ENCODE assay signal across 21 cellular contexts in genomic region chr9:20340161-20340861, GRCh38.
DNase-seq lines count a peak whose midpoint lies in the region; ATAC-seq and TF ChIP-seq lines count a peak whose summit lies in the region.
"Had no signal": no experiment of that assay in that cellular context is flagged by ENCODE, and none has a peak within 500 bp of the region (broad histone marks: within the 10 kb centered on the region; RNA-seq: fewer than 3 reads in every experiment).

No MANE protein-coding gene starts in this region.

- H3K36me3 Mint-ChIP-seq in brain, result peaks cover 5% of the 10 kb centered on the region
- H3K36me3 Mint-ChIP-seq: activated CD4-positive, alpha-beta memory T cell treated with anti-CD3 and anti-CD28 coated beads for 36 hours; stimulated activated memory B cell treated with anti-CD40 and anti-IgM and Interleukin-4, amounts not matched to agents 10 μg/mL and 1 μg/mL and 100 μg/mL, for 72 hours had no signal

- H3K18ac ChIP-seq in IMR-90 (ENCODE audit: low read depth, low read length) (no peak overlapping the region), mesendoderm (ENCODE audit: low read length) (peak overlapping the region; percentile 23)

- H3K56ac ChIP-seq in IMR-90 (ENCODE audit: extremely low read depth, insufficient read depth, low read length), result no peak overlapping the region
- no peak overlapping the region for H3K56ac ChIP-seq in mesendoderm (ENCODE audit: low read length)

- no peak overlapping the region for H2BK15ac ChIP-seq in IMR-90 (ENCODE audit: low read depth, low read length)
- peak overlapping the region; percentile 36 for H2BK15ac ChIP-seq in mesendoderm (replicated peaks; ENCODE audit: low read depth)

- no peak overlapping the region for H2BK120ac ChIP-seq in IMR-90 (ENCODE audit: low read depth, low read length)
- H2BK120ac ChIP-seq in mesendoderm (ENCODE audit: low read depth, low read length), result peak overlapping the region; percentile 45

- H3K9me3 ChIP-seq in IMR-90 (ENCODE audit: control insufficient read depth, insufficient read depth, low read length), result no peaks in the 10 kb centered on the region
- H3K9me3 ChIP-seq in suprapubic skin, result no peaks in the 10 kb centered on the region
- H3K9me3 ChIP-seq: body of pancreas, pancreas, right lobe of liver, tibial artery had no signal

- in situ Hi-C loops in IMR-90 (cut with MboI; ENCODE audit: low sequenced_read_pairs), result no loop called here

- no peak overlapping the region for H4K91ac ChIP-seq in IMR-90 (ENCODE audit: insufficient read depth, low read depth, low read length)

- intact Hi-C loops in IMR-90 (cut with micrococcal nuclease), result no loop called here

- H2AK5ac ChIP-seq in IMR-90 (ENCODE audit: low read depth, low read length) (no peak overlapping the region), mesendoderm (ENCODE audit: low read length) (no peak overlapping the region)

- H3K4ac ChIP-seq in IMR-90 (ENCODE audit: low read depth, low read length) (no peak overlapping the region), mesendoderm (ENCODE audit: low read depth, low read length) (no peak overlapping the region)

- no peak for TF ChIP-seq RAD21 in IMR-90 (IDR thresholded peaks at IDR 0.05; ENCODE audit: low read length)

- no TSS peak for BruUV-seq in IMR-90 (replicated peaks; lab: Mats Ljungman, UMichigan)

- H3K4me1 ChIP-seq in IMR-90 (ENCODE audit: control insufficient read depth, insufficient read depth, low read length), result no peaks in the 10 kb centered on the region; the same call in 1 of the 2 replicates
- peaks cover 4% of the 10 kb centered on the region for H3K4me1 ChIP-seq in mesendoderm (ENCODE audit: control insufficient read depth, low read depth, low read length)
- peaks cover 11% of the 10 kb centered on the region for H3K4me1 ChIP-seq in suprapubic skin
- H3K4me1 ChIP-seq: body of pancreas, pancreas, right lobe of liver, tibial artery had no signal

- H3K9me1 ChIP-seq in IMR-90 (ENCODE audit: insufficient read depth, low read length), result no peaks in the 10 kb centered on the region

- no peaks in the 10 kb centered on the region for H3K9me3 Mint-ChIP-seq in brain
- H3K9me3 Mint-ChIP-seq: endodermal cell; HFFc6; stimulated activated memory B cell treated with anti-CD40 and anti-IgM and Interleukin-4, amounts not matched to agents 10 μg/mL and 1 μg/mL and 100 μg/mL, for 72 hours; T-helper 2 cell treated with Interferon-gamma antibody and Interleukin-4, amounts not matched to agents 5 μg/mL and 100 μg/mL, for 36 hours had no signal

- no peak overlapping the region for H4K5ac ChIP-seq in IMR-90 (ENCODE audit: low read depth, low read length)
- no peak overlapping the region for H4K5ac ChIP-seq in mesendoderm (ENCODE audit: low read length)

- no peak for TF ChIP-seq EP300 in suprapubic skin (IDR thresholded peaks at IDR 0.05)

- H2BK5ac ChIP-seq in IMR-90 (ENCODE audit: low read depth, low read length, poor library complexity, severe bottlenecking) (no peak overlapping the region), mesendoderm (ENCODE audit: low read length) (no peak overlapping the region)

- no peak overlapping the region for H3K14ac ChIP-seq in IMR-90 (replicated peaks; ENCODE audit: low read depth, low read length)

- H2BK20ac ChIP-seq in IMR-90 (ENCODE audit: low read depth, low read length), result no peak overlapping the region

- no peak overlapping the region for H2AK9ac ChIP-seq in IMR-90 (replicated peaks; ENCODE audit: low read depth, low read length, poor library complexity)

- WGBS in IMR-90 (ENCODE audit: extremely low coverage in 2 of 2, insufficient read length in 1 of 2), 2 experiments, result no CpG with 5 or more reads among the region's 10 CpGs
- WGBS in mesendoderm (ENCODE audit: extremely low coverage, insufficient coverage, low lambda C conversion rate), result no CpG with 5 or more reads among the region's 10 CpGs
- WGBS in suprapubic skin, result 47% methylated on average over 10 of the region's 10 CpGs

- no peak overlapping the region for H3K4me3 ChIP-seq in IMR-90 (ENCODE audit: insufficient read depth, low read depth, low read length)
- no peak overlapping the region for H3K4me3 ChIP-seq in mesendoderm (ENCODE audit: low read length)
- H3K4me3 ChIP-seq in suprapubic skin, result peak overlapping the region; percentile 2
- H3K4me3 ChIP-seq: body of pancreas, pancreas, right lobe of liver, SK-N-MC, tibial artery had no signal

- TF ChIP-seq POLR2A in IMR-90 (IDR thresholded peaks at IDR 0.05; ENCODE audit: low read depth, low read length), result no peak
- no peak for TF ChIP-seq POLR2A in suprapubic skin (IDR thresholded peaks at IDR 0.05)

- no peaks in the 10 kb centered on the region for H4K20me1 ChIP-seq in IMR-90 (ENCODE audit: insufficient read depth, low read length)

- H3K79me2 ChIP-seq in mesendoderm (ENCODE audit: control insufficient read depth, insufficient read depth, low read length), result no peaks in the 10 kb centered on the region

- H4K8ac ChIP-seq in IMR-90 (ENCODE audit: low read depth in 2 of 2, low read length in 2 of 2), result no peak overlapping the region
- H4K8ac ChIP-seq in mesendoderm (ENCODE audit: low read depth, low read length), result no peak overlapping the region

- DNase-seq in IMR-90, result no peak
- DNase-seq in mesendoderm, result peak; percentile 53
- DNase-seq in suprapubic skin (ENCODE audit: low spot score in 2 of 2), result no peak
- DNase-seq in foreskin melanocyte, result no peak
- DNase-seq: activated CD4-positive, alpha-beta memory T cell treated with anti-CD3 and anti-CD28 coated beads for 36 hours; activated naive CD4-positive, alpha-beta T cell; body of pancreas; DMS79; endodermal cell; HFFc6; NCI-H1105 treated with DMSO at 0.1 percent for 48 hours; NK-92 treated with Interleukin-12 subunit alpha and Interleukin-12 subunit beta, amount 100 ng/mL, for 24 hours; pancreas; right lobe of liver; tibial artery had no signal

- H3K27me3 ChIP-seq in IMR-90 (ENCODE audit: control insufficient read depth, insufficient read depth, low read length) (peaks cover 4% of the 10 kb centered on the region; the same call in 1 of the 2 replicates), mesendoderm (ENCODE audit: insufficient read depth, low read length, poor library complexity) (no peaks in the 10 kb centered on the region), suprapubic skin (no peaks in the 10 kb centered on the region)
- H3K27me3 ChIP-seq: body of pancreas, pancreas, right lobe of liver had no signal

- peak overlapping the region; percentile 56 for H2AFZ ChIP-seq in IMR-90 (replicated peaks; ENCODE audit: low read length, poor library complexity)

- POLR2A ChIA-PET in IMR-90 (lab: Charles Lee; ENCODE audit: unreplicated experiment), result no interaction called here

- H3K4me2 ChIP-seq in IMR-90 (ENCODE audit: low read depth, low read length) (peak overlapping the region; percentile 20; the same call in 1 of the 2 replicates), mesendoderm (ENCODE audit: low read length) (no peak overlapping the region)

- H3K27ac ChIP-seq in IMR-90 (ENCODE audit: insufficient read depth, low read length) (no peak overlapping the region), mesendoderm (ENCODE audit: low read depth, low read length) (no peak overlapping the region), suprapubic skin (no peak overlapping the region)
- H3K27ac ChIP-seq: body of pancreas, pancreas, right lobe of liver, SK-N-MC, tibial artery had no signal

- peak; percentile 53 for ATAC-seq in IMR-90 (ENCODE audit: low read depth)
- no peak for ATAC-seq in HG03457 (IDR thresholded peaks at IDR 0.05; ENCODE audit: unreplicated experiment)
- no peak for ATAC-seq in GM21529 (IDR thresholded peaks at IDR 0.05; ENCODE audit: unreplicated experiment)
- ATAC-seq: body of pancreas; pancreas; right lobe of liver; stimulated activated memory B cell treated with anti-CD40 and anti-IgM and Interleukin-4, amounts not matched to agents 10 μg/mL and 1 μg/mL and 100 μg/mL, for 72 hours had no signal

- H3K4me1 Mint-ChIP-seq in brain, result peaks cover 13% of the 10 kb centered on the region
- H3K4me1 Mint-ChIP-seq: stimulated activated memory B cell treated with anti-CD40 and anti-IgM and Interleukin-4, amounts not matched to agents 10 μg/mL and 1 μg/mL and 100 μg/mL, for 72 hours had no signal

- CTCF ChIA-PET in IMR-90 (lab: Yijun Ruan, JAX), result interaction anchor here (0.8 kb wide), 1 partner anchor 24 kb away, joined by 3 read pairs; no protein-coding TSS in a partner anchor

- TF ChIP-seq CTCF in IMR-90 (conservative IDR thresholded peaks at IDR 0.05; ENCODE audit: low read depth, low read length) (no peak), brain (conservative IDR thresholded peaks at IDR 0.05) (no peak), suprapubic skin (IDR thresholded peaks at IDR 0.05) (no peak)

- H3K79me1 ChIP-seq in IMR-90 (ENCODE audit: low read depth in 1 of 2, low read length in 2 of 2) (no peaks in the 10 kb centered on the region), mesendoderm (ENCODE audit: low read length) (no peaks in the 10 kb centered on the region)

- dilution Hi-C loops in IMR-90 (cut with HindIII; ENCODE audit: low sequenced_read_pairs, unreplicated experiment), result no loop called here

- peak overlapping the region in 4 of 5 experiments; percentile 3 to 69 (median 32) for H3K27ac Mint-ChIP-seq in brain
- H3K27ac Mint-ChIP-seq: activated CD4-positive, alpha-beta memory T cell treated with anti-CD3 and anti-CD28 coated beads for 36 hours; endodermal cell; HFFc6; stimulated activated memory B cell treated with anti-CD40 and anti-IgM and Interleukin-4, amounts not matched to agents 10 μg/mL and 1 μg/mL and 100 μg/mL, for 72 hours; T-helper 2 cell treated with Interferon-gamma antibody and Interleukin-4, amounts not matched to agents 5 μg/mL and 100 μg/mL, for 36 hours had no signal

- H3K4me3 Mint-ChIP-seq in brain, result peak overlapping the region in 3 of 5 experiments; percentile 6 to 53 (median 23)
- H3K4me3 Mint-ChIP-seq: activated CD4-positive, alpha-beta memory T cell treated with anti-CD3 and anti-CD28 coated beads for 36 hours; endodermal cell; HFFc6; stimulated activated memory B cell treated with anti-CD40 and anti-IgM and Interleukin-4, amounts not matched to agents 10 μg/mL and 1 μg/mL and 100 μg/mL, for 72 hours; T-helper 2 cell treated with Interferon-gamma antibody and Interleukin-4, amounts not matched to agents 5 μg/mL and 100 μg/mL, for 36 hours had no signal

- H3K23ac ChIP-seq in IMR-90 (ENCODE audit: low read depth, low read length) (no peak overlapping the region), mesendoderm (ENCODE audit: low read length) (no peak overlapping the region)

- no peaks in the 10 kb centered on the region for H3K27me3 Mint-ChIP-seq in brain
- H3K27me3 Mint-ChIP-seq: activated CD4-positive, alpha-beta memory T cell treated with anti-CD3 and anti-CD28 coated beads for 36 hours had no signal

- H3K36me3 ChIP-seq in IMR-90 (ENCODE audit: control insufficient read depth, insufficient read depth, low read length) (no peaks in the 10 kb centered on the region), mesendoderm (ENCODE audit: control insufficient read depth, insufficient read depth, low read length) (no peaks in the 10 kb centered on the region), suprapubic skin (no peaks in the 10 kb centered on the region)
- H3K36me3 ChIP-seq: pancreas, right lobe of liver, tibial artery had no signal

- H3K9ac ChIP-seq in IMR-90 (ENCODE audit: low read depth, low read length) (no peak overlapping the region), mesendoderm (ENCODE audit: low read length) (no peak overlapping the region)

TF ChIP-seq in IMR-90, 13 proteins besides CTCF, POLR2A, EP300 and RAD21 (continues in another document):
- TF ChIP-seq RFX5 (IDR thresholded peaks at IDR 0.05; ENCODE audit: low read depth, low read length) (no peak), MAFK (IDR thresholded peaks at IDR 0.05; ENCODE audit: low read depth, low read length) (no peak)
